In genomic region chr5:43065384-43066230, GRCh38 we compare ENCODE assay signal across 8 cellular contexts. TPM values are rescaled to one million over a fixed set of nuclear protein-coding genes. Genes with fewer than 3 reads are reported as not detected.
DNase-seq lines count a peak whose midpoint lies in the region; ATAC-seq and TF ChIP-seq lines count a peak whose summit lies in the region.

No MANE protein-coding gene starts in this region.

- no peaks in the 10 kb centered on the region for H3K9me3 ChIP-seq in lung (ENCODE audit: control insufficient read depth in 2 of 2, insufficient read depth in 1 of 2, low read length in 1 of 2)

- peaks cover 29% of the 10 kb centered on the region for H3K4me1 Mint-ChIP-seq in activated CD4-positive, alpha-beta T cell treated with anti-CD3 and anti-CD28 coated beads, Interleukin-2, amount 10 ng/mL, durations not matched to agents 24 days and 14 days

- ATAC-seq in GM21717 (IDR thresholded peaks at IDR 0.05; ENCODE audit: unreplicated experiment) (peak; percentile 5), lung (ENCODE audit: insufficient read depth, low FRiP score) (peak; percentile 48)

- 1% methylated on average over 36 of the region's 36 CpGs for WGBS in lung, 2 donors

- DNase-seq in COLO668 (lab: John Stamatoyannopoulos, UW; ENCODE audit: unreplicated experiment) (peak; percentile 60), NCI-H146 (lab: John Stamatoyannopoulos, UW) (peak; percentile 58), dorsolateral prefrontal cortex (peak in 6 of 10 donors; percentile 32 to 62 (median 48)), lung (ENCODE audit: low spot score) (peak; percentile 68), cerebellar nuclear complex (lab: John Stamatoyannopoulos, UW) (no peak)
- peak; percentile 87 for DNase-seq in activated CD4-positive, alpha-beta T cell treated with anti-CD3 and anti-CD28 coated beads, Interleukin-2, amount 10 ng/mL, durations not matched to agents 24 days and 14 days
- DNase-seq in stimulated activated CD8-positive, alpha-beta memory T cell treated with anti-CD3 and anti-CD28 coated beads, Interleukin-12 subunit alpha, Interleukin-12 subunit beta, amount 100 ng/mL, for 1 hour (ENCODE audit: low read depth): peak; percentile 33

- H3K36me3 ChIP-seq in lung (ENCODE audit: control insufficient read depth in 2 of 2, insufficient read depth in 2 of 2, low read length in 2 of 2): peaks cover 0 to 2% of the 10 kb centered on the region in 2 donors

- peak overlapping the region; percentile 96 to 100 (median 100) for H3K27ac ChIP-seq in dorsolateral prefrontal cortex
- peak overlapping the region; percentile 99 for H3K27ac ChIP-seq in lung (ENCODE audit: low read depth in 1 of 2, low read length in 1 of 2)

- TF ChIP-seq CTCF in dorsolateral prefrontal cortex (IDR thresholded peaks at IDR 0.05 in 54 of 56, conservative IDR thresholded peaks at IDR 0.05 in 2 of 56; ENCODE audit: low read depth in 1 of 56, partially characterized antibody in 56 of 56) (peak in 5 of 56 donors; percentile 2 to 30 (median 14)), lung (IDR thresholded peaks at IDR 0.05; ENCODE audit: control extremely low read depth, extremely low read depth) (no peak)

- intact Hi-C loops in activated CD4-positive, alpha-beta T cell treated with anti-CD3 and anti-CD28 coated beads, Interleukin-2, amount 10 ng/mL, durations not matched to agents 24 days and 14 days (cut with micrococcal nuclease): loop anchor here (1.0 to 2.0 kb wide), 10 partner anchors 25 to 491 kb away; partner anchors contain the start of genes ANXA2R, HMGCS1, PAIP1 and TMEM267
- intact Hi-C loops in dorsolateral prefrontal cortex (cut with DNase I): loop anchor here (1.0 to 5.0 kb wide), 10 partner anchors 23 to 417 kb away; partner anchors contain the start of genes NIM1K (in 2 of the 2), TMEM267 (in 2 of the 2), ZNF131 (in 2 of the 2) and HMGCS1 (in 1 of the 2)

- peaks cover 1 to 13% of the 10 kb centered on the region in 2 donors for H3K4me1 ChIP-seq in lung (ENCODE audit: control insufficient read depth in 2 of 2, insufficient read depth in 2 of 2, low read length in 2 of 2)

- H3K36me3 Mint-ChIP-seq in activated CD4-positive, alpha-beta T cell treated with anti-CD3 and anti-CD28 coated beads, Interleukin-2, amount 10 ng/mL, durations not matched to agents 24 days and 14 days (ENCODE audit: low read depth): peaks cover 21% of the 10 kb centered on the region

- peak overlapping the region; percentile 92 for H3K4me3 Mint-ChIP-seq in activated CD4-positive, alpha-beta T cell treated with anti-CD3 and anti-CD28 coated beads, Interleukin-2, amount 10 ng/mL, durations not matched to agents 24 days and 14 days

- no peaks in the 10 kb centered on the region for H3K9me3 Mint-ChIP-seq in activated CD4-positive, alpha-beta T cell treated with anti-CD3 and anti-CD28 coated beads, Interleukin-2, amount 10 ng/mL, durations not matched to agents 24 days and 14 days

- H3K27me3 Mint-ChIP-seq in activated CD4-positive, alpha-beta T cell treated with anti-CD3 and anti-CD28 coated beads, Interleukin-2, amount 10 ng/mL, durations not matched to agents 24 days and 14 days: no peaks in the 10 kb centered on the region

- H3K27me3 ChIP-seq in dorsolateral prefrontal cortex (no peaks in the 10 kb centered on the region), lung (ENCODE audit: control insufficient read depth, insufficient read depth) (no peaks in the 10 kb centered on the region)

- H3K4me3 ChIP-seq in dorsolateral prefrontal cortex (peak overlapping the region; percentile 54 to 96 (median 85)), lung (peak overlapping the region; percentile 71)

- H3K27ac Mint-ChIP-seq in activated CD4-positive, alpha-beta T cell treated with anti-CD3 and anti-CD28 coated beads, Interleukin-2, amount 10 ng/mL, durations not matched to agents 24 days and 14 days: peak overlapping the region; percentile 100

RNA-seq across cellular contexts. Expression of gene ANXA2R, which starts 25.5 kb away (rescaled TPM):
- total RNA-seq in activated CD4-positive, alpha-beta T cell treated with anti-CD3 and anti-CD28 coated beads, Interleukin-2, amount 10 ng/mL, durations not matched to agents 24 days and 14 days: 1.1 and 1.2 TPM in 2 replicates
- 1 to 10 TPM in 111 of 120 experiments, under 1 TPM in 9; 0.48 to 5.2 (median 1.9) TPM for total RNA-seq in dorsolateral prefrontal cortex
- total RNA-seq in lung: 1 to 10 TPM; 4.0 to 5.2 TPM
- 1 to 10 TPM; 4.4 to 5.2 TPM for polyA plus RNA-seq in lung

RNA-seq across cellular contexts. Expression of gene ZNF131, which starts 55.1 kb away (rescaled TPM):
- total RNA-seq in activated CD4-positive, alpha-beta T cell treated with anti-CD3 and anti-CD28 coated beads, Interleukin-2, amount 10 ng/mL, durations not matched to agents 24 days and 14 days: 37.9 and 40.1 TPM in 2 replicates
- total RNA-seq in dorsolateral prefrontal cortex (10 to 100 TPM; 29.1 to 65.2 (median 49.2) TPM), lung (10 to 100 TPM; 28.5 to 43.8 TPM)
- 10 to 100 TPM; 14.1 to 39.9 TPM for polyA plus RNA-seq in lung

Comparison
In these comparisons a context has a peak if more than half of its experiments do, and no peak if none do; other contexts are left out.
1. DNase-seq: peak in COLO668 (single experiment), NCI-H146 (single experiment), activated CD4-positive, alpha-beta T cell treated with anti-CD3 and anti-CD28 coated beads, Interleukin-2, amount 10 ng/mL, durations not matched to agents 24 days and 14 days (single experiment), dorsolateral prefrontal cortex (6 of 10), lung (single experiment) and stimulated activated CD8-positive, alpha-beta memory T cell treated with anti-CD3 and anti-CD28 coated beads, Interleukin-12 subunit alpha, Interleukin-12 subunit beta, amount 100 ng/mL, for 1 hour (single experiment); none in cerebellar nuclear complex (0 of 2).